8 cellular contexts compared by ENCODE assay signal in the genomic region with DNA sequence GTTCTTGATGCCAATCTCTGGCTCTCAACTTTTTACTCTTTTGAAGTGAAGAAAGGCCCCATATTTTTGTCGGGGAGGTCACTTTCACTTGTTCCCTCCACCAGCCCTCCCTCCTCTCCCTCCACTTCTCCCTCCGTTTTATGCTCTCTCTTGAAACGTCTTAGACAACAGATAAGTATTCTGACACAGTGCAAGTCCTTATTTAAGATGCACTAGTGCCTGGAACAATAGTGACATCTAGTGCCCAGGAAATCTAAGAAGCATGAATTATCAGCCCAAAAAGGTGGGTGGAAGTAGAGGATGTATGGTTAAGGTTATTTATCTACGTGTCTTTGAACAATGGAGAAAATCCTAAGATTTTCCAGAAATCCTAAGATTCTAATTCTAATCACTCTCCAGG. TPM values are rescaled to one million over a fixed set of nuclear protein-coding genes. Genes with fewer than 3 reads are reported as not detected.
DNase-seq lines count a peak whose midpoint lies in the region; ATAC-seq, FAIRE-seq and TF ChIP-seq lines count a peak whose summit lies in the region.

No MANE protein-coding gene starts in this region.

- H3K4me3 ChIP-seq in CD8-positive, alpha-beta T cell (ENCODE audit: low read depth, low read length) = no peak overlapping the region
- H3K4me3 ChIP-seq in OCI-LY3 (ENCODE audit: low read length) (no peak overlapping the region), mesenchymal stem cell (ENCODE audit: insufficient read depth in 1 of 2, low read depth in 1 of 2, low read length in 2 of 2) (no peak overlapping the region)

- no peak overlapping the region for H2AK5ac ChIP-seq in mesenchymal stem cell (ENCODE audit: low read length, severe bottlenecking)

- H3K79me1 ChIP-seq in mesenchymal stem cell (replicated peaks; ENCODE audit: low read length, poor library complexity, severe bottlenecking) = peaks cover 8% of the 10 kb centered on the region

- H3K18ac ChIP-seq in mesenchymal stem cell (ENCODE audit: low read depth in 1 of 2, low read length in 2 of 2) = no peak overlapping the region

- ATAC-seq in CD8-positive, alpha-beta T cell = peak; percentile 99

- peak overlapping the region; percentile 43 for H3K4me2 ChIP-seq in OCI-LY3 (ENCODE audit: low read length)
- no peak overlapping the region for H3K4me2 ChIP-seq in mesenchymal stem cell (ENCODE audit: low read length, poor library complexity, severe bottlenecking)

- no peaks in the 10 kb centered on the region for H3K79me2 ChIP-seq in OCI-LY3 (ENCODE audit: low read length)

- 67% methylated on average over 1 of the region's 4 CpGs for WGBS in mesenchymal stem cell

- no peak overlapping the region for H3K27ac Mint-ChIP-seq in CD8-positive, alpha-beta T cell

- no peak overlapping the region for H2BK15ac ChIP-seq in mesenchymal stem cell (ENCODE audit: low read depth, poor library complexity, severe bottlenecking)

- FAIRE-seq in GM18507 (lab: Jason Lieb, UNC) = peak; percentile 86

- no peaks in the 10 kb centered on the region for H3K4me1 ChIP-seq in CD8-positive, alpha-beta T cell (ENCODE audit: insufficient read depth, low read length)
- H3K4me1 ChIP-seq in OCI-LY3 (ENCODE audit: low read length) = peaks cover 17% of the 10 kb centered on the region
- no peaks in the 10 kb centered on the region for H3K4me1 ChIP-seq in mesenchymal stem cell (ENCODE audit: control insufficient read depth, insufficient read depth, low read depth, low read length)

- H3K4me1 Mint-ChIP-seq in CD8-positive, alpha-beta T cell (ENCODE audit: low read depth) = peaks cover 9% of the 10 kb centered on the region

- H3K27ac ChIP-seq in CD8-positive, alpha-beta T cell (ENCODE audit: low read depth, low read length) = no peak overlapping the region
- H3K27ac ChIP-seq in OCI-LY3 (ENCODE audit: low read length) (no peak overlapping the region), mesenchymal stem cell (ENCODE audit: low read length, poor library complexity, severe bottlenecking) (no peak overlapping the region)

- H3K36me3 ChIP-seq in CD8-positive, alpha-beta T cell (ENCODE audit: insufficient read depth, low read length) = peaks cover 57% of the 10 kb centered on the region
- H3K36me3 ChIP-seq in OCI-LY3 (replicated peaks; ENCODE audit: low read depth, low read length) (peaks cover 59% of the 10 kb centered on the region), mesenchymal stem cell (ENCODE audit: control insufficient read depth in 1 of 2, insufficient read depth in 2 of 2, low read depth in 1 of 2, low read length in 2 of 2) (peaks cover 22 to 82% of the 10 kb centered on the region in 2 experiments)

- H2BK5ac ChIP-seq in mesenchymal stem cell (ENCODE audit: low read depth, low read length, poor library complexity, severe bottlenecking) = no peak overlapping the region

- no peaks in the 10 kb centered on the region for H3K9me3 Mint-ChIP-seq in CD8-positive, alpha-beta T cell

- TF ChIP-seq CTCF in CD8-positive, alpha-beta T cell (IDR thresholded peaks at IDR 0.05) = peak; percentile 70
- peak; percentile 87 for TF ChIP-seq CTCF in OCI-LY3 (IDR thresholded peaks at IDR 0.05; ENCODE audit: low read depth, low read length)

- no peaks in the 10 kb centered on the region for H3K27me3 Mint-ChIP-seq in CD8-positive, alpha-beta T cell (ENCODE audit: low read depth)

- no peak overlapping the region for H3K23ac ChIP-seq in mesenchymal stem cell (ENCODE audit: low read length in 2 of 2)

- no peaks in the 10 kb centered on the region for H3K9me3 ChIP-seq in CD8-positive, alpha-beta T cell (ENCODE audit: low read length)
- H3K9me3 ChIP-seq in OCI-LY3 (ENCODE audit: insufficient read depth, low read length) = no peaks in the 10 kb centered on the region
- H3K9me3 ChIP-seq in mesenchymal stem cell (ENCODE audit: control insufficient read depth, low read length) = no peaks in the 10 kb centered on the region

- H4K91ac ChIP-seq in mesenchymal stem cell (ENCODE audit: low read length) = no peak overlapping the region

- no peak overlapping the region for H3K4me3 Mint-ChIP-seq in CD8-positive, alpha-beta T cell

- peak in 1 of 7 experiments; percentile 21 for DNase-seq in CD8-positive, alpha-beta T cell
- DNase-seq in GM18507 (ENCODE audit: extremely low spot score, insufficient read length, low read depth) (no peak), dermis blood vessel endothelial cell (peak; percentile 91), mesenchymal stem cell (peak; percentile 78), ecto neural progenitor cell (ENCODE audit: low spot score) (no peak)
- no peak for DNase-seq in stimulated activated CD4-positive, alpha-beta T cell treated with anti-CD3 and anti-CD28 coated beads, Interleukin-12 subunit alpha, Interleukin-12 subunit beta, amount 100 ng/mL, for 4 hours
- no peak for DNase-seq in activated CD4-positive, alpha-beta T cell treated with anti-CD3 and anti-CD28 coated beads for 1 hour

- intact Hi-C loops in CD8-positive, alpha-beta T cell (cut with DNase I, micrococcal nuclease) = loop anchor here (1.0 to 5.0 kb wide), 6 partner anchors 41 to 301 kb away; a partner anchor contains a TSS

- H3K36me3 Mint-ChIP-seq in CD8-positive, alpha-beta T cell = peaks cover 79% of the 10 kb centered on the region

- H4K20me1 ChIP-seq in OCI-LY3 (ENCODE audit: insufficient read depth, low read length) = no peaks in the 10 kb centered on the region

- no peak overlapping the region for H2BK120ac ChIP-seq in mesenchymal stem cell (ENCODE audit: low read depth, low read length)

- no peak overlapping the region for H2BK12ac ChIP-seq in mesenchymal stem cell (ENCODE audit: low read length in 2 of 2)

- 0 out of 2 replicates have a peak overlapping the region, but pooled peaks have one; percentile 6 for H3K9ac ChIP-seq in OCI-LY3 (ENCODE audit: low read length)
- H3K9ac ChIP-seq in mesenchymal stem cell (ENCODE audit: low read length) = no peak overlapping the region

- H2AFZ ChIP-seq in OCI-LY3 (ENCODE audit: low read depth, low read length) (no peak overlapping the region), mesenchymal stem cell (ENCODE audit: low read depth, low read length) (no peak overlapping the region)

- H4K8ac ChIP-seq in mesenchymal stem cell (ENCODE audit: low read length) = no peak overlapping the region

- CTCF ChIA-PET in CD8-positive, alpha-beta T cell (lab: Charles Lee) = interaction anchor here (0.6 to 5.2 kb wide), 30 partner anchors 10 to 309 kb away, joined by 3 to 91 read pairs (median 3); a partner anchor contains a TSS

- H3K27me3 ChIP-seq in CD8-positive, alpha-beta T cell (ENCODE audit: insufficient read depth, low read length) = no peaks in the 10 kb centered on the region
- H3K27me3 ChIP-seq in OCI-LY3 (ENCODE audit: low read depth, low read length) (no peaks in the 10 kb centered on the region), mesenchymal stem cell (ENCODE audit: control insufficient read depth in 1 of 2, insufficient read depth in 1 of 2, low read length in 2 of 2) (no peaks in the 10 kb centered on the region)

- no peak overlapping the region for H3K4ac ChIP-seq in mesenchymal stem cell (ENCODE audit: low read depth in 1 of 2, low read length in 2 of 2)

- no peak overlapping the region for H3K14ac ChIP-seq in mesenchymal stem cell (ENCODE audit: low read length in 2 of 2)

- POLR2A ChIA-PET in CD8-positive, alpha-beta T cell (lab: Charles Lee) = interaction anchor here (0.7 kb wide), 1 partner anchor 40 kb away, joined by 3 read pairs; no protein-coding TSS in a partner anchor

RNA-seq across cellular contexts. Expression of a gene that starts 17.9 kb away (rescaled TPM):
- total RNA-seq in CD8-positive, alpha-beta T cell = 10 to 100 TPM; 82.6 to 87.2 TPM
- total RNA-seq in dermis blood vessel endothelial cell = 87.3 and 89.0 TPM in 2 replicates
- polyA plus RNA-seq in mesenchymal stem cell (2013, experiment 1 of 2) = 72.7 TPM
- 70.2 TPM for polyA plus RNA-seq in mesenchymal stem cell (2013, experiment 2 of 2)

RNA-seq across cellular contexts. Expression of a gene that starts 18.2 kb away (rescaled TPM):
- 10 to 100 TPM; 22.4 to 23.2 TPM for total RNA-seq in CD8-positive, alpha-beta T cell
- total RNA-seq in dermis blood vessel endothelial cell = 50.4 and 58.6 TPM in 2 replicates
- 55.6 TPM for polyA plus RNA-seq in mesenchymal stem cell (2013, experiment 1 of 2)
- polyA plus RNA-seq in mesenchymal stem cell (2013, experiment 2 of 2) = 53.4 TPM

Comparison
In these comparisons a context has a peak if more than half of its experiments do, and no peak if none do; other contexts are left out.
1. DNase-seq: peak in dermis blood vessel endothelial cell (single experiment) and mesenchymal stem cell (single experiment); none in GM18507 (single experiment), ecto neural progenitor cell (single experiment), stimulated activated CD4-positive, alpha-beta T cell treated with anti-CD3 and anti-CD28 coated beads, Interleukin-12 subunit alpha, Interleukin-12 subunit beta, amount 100 ng/mL, for 4 hours (single experiment) and activated CD4-positive, alpha-beta T cell treated with anti-CD3 and anti-CD28 coated beads for 1 hour (single experiment).